In the genomic region with DNA sequence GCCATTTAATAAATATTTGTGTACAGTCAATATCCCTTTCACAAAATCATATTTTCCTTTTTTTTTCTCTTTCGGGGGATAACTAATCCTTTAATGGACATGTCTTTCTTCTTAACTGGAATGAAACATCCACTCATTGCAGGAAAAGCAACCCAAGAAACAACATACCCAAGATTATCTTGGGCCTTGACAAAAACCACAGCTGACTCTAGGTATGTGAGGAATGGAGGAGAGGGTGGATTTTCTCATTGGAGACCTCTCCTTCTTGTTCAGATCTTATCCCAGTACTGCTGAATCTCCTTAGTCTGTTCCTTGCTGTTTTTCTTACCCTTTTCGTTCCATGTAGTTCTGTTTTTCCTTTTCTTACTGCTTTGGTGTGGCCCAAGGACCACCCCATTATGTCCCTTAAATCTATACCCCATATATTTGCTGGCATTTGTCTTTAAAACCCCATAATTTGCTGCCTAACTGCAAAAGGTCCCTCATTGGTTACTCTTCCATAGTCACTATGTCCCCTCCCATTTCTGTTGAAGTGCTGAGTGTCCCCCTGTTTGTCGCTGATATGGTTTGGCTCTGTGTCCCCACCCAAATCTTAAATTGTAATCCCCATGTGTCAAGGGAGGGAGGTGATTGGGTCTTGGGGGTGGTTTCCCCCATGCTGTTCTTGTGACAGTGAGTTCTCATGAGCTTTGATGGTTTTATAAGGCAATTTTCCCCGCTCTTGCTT, we compare ENCODE assay signal across 1 cellular context.
A peak's percentile ranks its signal among the peaks of the same experiment; 100 is the strongest.
TF ChIP-seq lines count a peak whose summit lies in the region.

No MANE protein-coding gene starts in this region.

TF ChIP-seq in SK-N-SH, 30 proteins besides CTCF, POLR2A, EP300 and RAD21 (continued from another document):
- TF ChIP-seq, protein P1, sequence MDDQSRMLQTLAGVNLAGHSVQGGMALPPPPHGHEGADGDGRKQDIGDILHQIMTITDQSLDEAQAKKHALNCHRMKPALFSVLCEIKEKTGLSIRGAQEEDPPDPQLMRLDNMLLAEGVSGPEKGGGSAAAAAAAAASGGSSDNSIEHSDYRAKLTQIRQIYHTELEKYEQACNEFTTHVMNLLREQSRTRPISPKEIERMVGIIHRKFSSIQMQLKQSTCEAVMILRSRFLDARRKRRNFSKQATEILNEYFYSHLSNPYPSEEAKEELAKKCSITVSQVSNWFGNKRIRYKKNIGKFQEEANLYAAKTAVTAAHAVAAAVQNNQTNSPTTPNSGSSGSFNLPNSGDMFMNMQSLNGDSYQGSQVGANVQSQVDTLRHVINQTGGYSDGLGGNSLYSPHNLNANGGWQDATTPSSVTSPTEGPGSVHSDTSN (IDR thresholded peaks at IDR 0.05): peak; percentile 65
- TF ChIP-seq, protein P2, sequence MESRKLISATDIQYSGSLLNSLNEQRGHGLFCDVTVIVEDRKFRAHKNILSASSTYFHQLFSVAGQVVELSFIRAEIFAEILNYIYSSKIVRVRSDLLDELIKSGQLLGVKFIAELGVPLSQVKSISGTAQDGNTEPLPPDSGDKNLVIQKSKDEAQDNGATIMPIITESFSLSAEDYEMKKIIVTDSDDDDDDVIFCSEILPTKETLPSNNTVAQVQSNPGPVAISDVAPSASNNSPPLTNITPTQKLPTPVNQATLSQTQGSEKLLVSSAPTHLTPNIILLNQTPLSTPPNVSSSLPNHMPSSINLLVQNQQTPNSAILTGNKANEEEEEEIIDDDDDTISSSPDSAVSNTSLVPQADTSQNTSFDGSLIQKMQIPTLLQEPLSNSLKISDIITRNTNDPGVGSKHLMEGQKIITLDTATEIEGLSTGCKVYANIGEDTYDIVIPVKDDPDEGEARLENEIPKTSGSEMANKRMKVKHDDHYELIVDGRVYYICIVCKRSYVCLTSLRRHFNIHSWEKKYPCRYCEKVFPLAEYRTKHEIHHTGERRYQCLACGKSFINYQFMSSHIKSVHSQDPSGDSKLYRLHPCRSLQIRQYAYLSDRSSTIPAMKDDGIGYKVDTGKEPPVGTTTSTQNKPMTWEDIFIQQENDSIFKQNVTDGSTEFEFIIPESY (IDR thresholded peaks at IDR 0.05; ENCODE audit: borderline replicate concordance, low read depth): no peak
- TF ChIP-seq GABPA (IDR thresholded peaks at IDR 0.05; ENCODE audit: low read depth) (no peak), POLR2AphosphoS5 (IDR thresholded peaks at IDR 0.05; ENCODE audit: low read depth, low read length) (no peak; the same call in 1 of the 2 replicates), NRF1 (IDR thresholded peaks at IDR 0.05; ENCODE audit: low read depth, low read length) (no peak), RFX5 (IDR thresholded peaks at IDR 0.05; ENCODE audit: low read length) (no peak), MXI1 (IDR thresholded peaks at IDR 0.05; ENCODE audit: low read depth, low read length) (no peak), FOXM1 (IDR thresholded peaks at IDR 0.05; ENCODE audit: low read depth) (no peak), NFIC (IDR thresholded peaks at IDR 0.05; ENCODE audit: borderline replicate concordance) (no peak; the same call in 1 of the 2 replicates), SMC3 (IDR thresholded peaks at IDR 0.05; ENCODE audit: low read depth, low read length) (no peak)
